ENCODE assay signal across 1 cellular context in genomic region chrX:107715331-107716044, GRCh38.
TF ChIP-seq lines count a peak whose summit lies in the region.

No MANE protein-coding gene starts in this region.

TF ChIP-seq in HCT116, 20 proteins besides CTCF, POLR2A, EP300 and RAD21 (continued from another document):
- TF ChIP-seq TCF7L2 (IDR thresholded peaks at IDR 0.05; ENCODE audit: borderline replicate concordance, extremely low read depth, insufficient read depth, insufficient read length): no peak
- TF ChIP-seq MAX (IDR thresholded peaks at IDR 0.05): no peak
- no peak for TF ChIP-seq CBX3 (IDR thresholded peaks at IDR 0.05; ENCODE audit: low read depth)
- TF ChIP-seq SRF (IDR thresholded peaks at IDR 0.05; ENCODE audit: low read depth): no peak
- no peak for TF ChIP-seq JUND (IDR thresholded peaks at IDR 0.05)
